ENCODE assay signal across 8 cellular contexts in genomic region chr15:98518823-98519561, GRCh38.
DNase-seq lines count a peak whose midpoint lies in the region; ATAC-seq and TF ChIP-seq lines count a peak whose summit lies in the region.

No MANE protein-coding gene starts in this region.

- H3K9ac ChIP-seq in HCT116 (ENCODE audit: low read length) = no peak overlapping the region

- H3K36me3 Mint-ChIP-seq in activated naive CD8-positive, alpha-beta T cell treated with anti-CD3 and anti-CD28 coated beads, Interleukin-2, amount 10 ng/mL, durations not matched to agents 7 days and 5 days = no peaks in the 10 kb centered on the region

- no TSS peak for BruUV-seq in HCT116 (replicated peaks; lab: Mats Ljungman, UMichigan)

- H3K4me2 ChIP-seq in HCT116 (ENCODE audit: low read length) = peak overlapping the region; percentile 57

- H3K9me3 Mint-ChIP-seq in activated naive CD8-positive, alpha-beta T cell treated with anti-CD3 and anti-CD28 coated beads, Interleukin-2, amount 10 ng/mL, durations not matched to agents 7 days and 5 days = no peaks in the 10 kb centered on the region

- H3K27me3 ChIP-seq in HCT116 (ENCODE audit: insufficient read depth, low read length) (no peaks in the 10 kb centered on the region), heart right ventricle (peaks cover 0 to 11% (median 0%) of the 10 kb centered on the region in 7 donors)

- H3K36me3 ChIP-seq in HCT116 (ENCODE audit: control insufficient read depth in 1 of 2, insufficient read depth in 2 of 2, low read length in 2 of 2) (no peaks in the 10 kb centered on the region), heart right ventricle (no peaks in the 10 kb centered on the region)

- peak; percentile 74 for TF ChIP-seq RAD21 in HCT116 (IDR thresholded peaks at IDR 0.05; ENCODE audit: low read depth)

- intact Hi-C loops in HCT116 (cut with micrococcal nuclease) (loop anchor here (1.0 to 10.0 kb wide), 4 partner anchors 140 to 557 kb away; no protein-coding TSS in a partner anchor), heart right ventricle (cut with DNase I) (loop anchor here (1.0 to 10.0 kb wide), 11 partner anchors 123 to 558 kb away; partner anchors contain the start of gene IGF1R (in 5 of the 10))

- CTCF ChIA-PET in HCT116 (lab: Charles Lee) = interaction anchor here (0.7 to 2.8 kb wide), 24 partner anchors 9 to 561 kb away, joined by 3 to 25 read pairs (median 3); no protein-coding TSS in a partner anchor

- H3K9me2 ChIP-seq in HCT116 (ENCODE audit: insufficient read depth) = no peaks in the 10 kb centered on the region

- peak; percentile 67 for DNase-seq in GM10266 (ENCODE audit: extremely low spot score)
- DNase-seq in HCT116 (ENCODE audit: low read depth, low spot score) = peak; percentile 54
- peak; percentile 52 for DNase-seq in MV-4-11 (lab: John Stamatoyannopoulos, UW)
- DNase-seq in SK-N-DZ (ENCODE audit: low spot score) = peak; percentile 77
- peak; percentile 38 for DNase-seq in activated naive CD8-positive, alpha-beta T cell treated with anti-CD3 and anti-CD28 coated beads, Interleukin-2, amount 10 ng/mL, durations not matched to agents 7 days and 5 days
- peak in 1 of 2 donors; percentile 59 for DNase-seq in heart right ventricle
- peak; percentile 24 for DNase-seq in pulmonary artery endothelial cell (ENCODE audit: low read depth, low spot score)

- no peak overlapping the region for H3K27ac Mint-ChIP-seq in activated naive CD8-positive, alpha-beta T cell treated with anti-CD3 and anti-CD28 coated beads, Interleukin-2, amount 10 ng/mL, durations not matched to agents 7 days and 5 days

- TF ChIP-seq CTCF in GM10266 (IDR thresholded peaks at IDR 0.05; ENCODE audit: control insufficient read depth, insufficient read depth, low read depth, missing control alignments) = peak; percentile 50
- TF ChIP-seq CTCF in HCT116 (IDR thresholded peaks at IDR 0.05 in 2 of 3, conservative IDR thresholded peaks at IDR 0.05 in 1 of 3; ENCODE audit: borderline replicate concordance in 1 of 3, insufficient read depth in 1 of 3, low read depth in 2 of 3, low read length in 2 of 3) = peak; percentile 67 to 86 (median 69); a peak in 5 of 6 replicates
- peak; percentile 76 to 89 (median 79) for TF ChIP-seq CTCF in heart right ventricle (IDR thresholded peaks at IDR 0.05)

- POLR2A ChIA-PET in HCT116 (lab: Charles Lee) = no interaction called here
- POLR2A ChIA-PET in activated naive CD8-positive, alpha-beta T cell treated with anti-CD3 and anti-CD28 coated beads, Interleukin-2, amount 10 ng/mL, durations not matched to agents 7 days and 5 days (lab: Charles Lee) = interaction anchor here (0.6 to 1.6 kb wide), 2 partner anchors 128 to 146 kb away, joined by 3 to 4 read pairs; no protein-coding TSS in a partner anchor

- peaks cover 2% of the 10 kb centered on the region for H3K27me3 Mint-ChIP-seq in activated naive CD8-positive, alpha-beta T cell treated with anti-CD3 and anti-CD28 coated beads, Interleukin-2, amount 10 ng/mL, durations not matched to agents 7 days and 5 days

- TF ChIP-seq POLR2A in HCT116 (IDR thresholded peaks at IDR 0.05; ENCODE audit: borderline replicate concordance, extremely low read depth, insufficient read depth, insufficient read length) = no peak
- TF ChIP-seq POLR2A in GM18505 (IDR thresholded peaks at IDR 0.05; ENCODE audit: borderline replicate concordance, extremely low read depth, insufficient read depth, insufficient read length) = no peak

- peak; percentile 91 for ATAC-seq in HCT116
- peak; percentile 75 for ATAC-seq in activated naive CD8-positive, alpha-beta T cell treated with anti-CD3 and anti-CD28 coated beads, Interleukin-2, amount 10 ng/mL, durations not matched to agents 7 days and 5 days (ENCODE audit: low read depth)
- ATAC-seq in heart right ventricle = peak; percentile 77 to 88 (median 82)
- ATAC-seq in GM18505 (IDR thresholded peaks at IDR 0.05; ENCODE audit: unreplicated experiment) = no peak

- H3K9me3 ChIP-seq in HCT116 (ENCODE audit: control insufficient read depth in 1 of 2, insufficient read depth in 1 of 2, low read depth in 1 of 2, low read length in 2 of 2) (no peaks in the 10 kb centered on the region), heart right ventricle (no peaks in the 10 kb centered on the region)

- no peaks in the 10 kb centered on the region for H3K79me2 ChIP-seq in HCT116 (ENCODE audit: insufficient read depth, low read length)

- RAD21 ChIA-PET in HCT116 (lab: Charles Lee; ENCODE audit: low non-redundant PET in 1 of 2, low total read pairs in 2 of 2, uncharacterized antibody in 2 of 2, unreplicated experiment in 2 of 2) = interaction anchor here (0.7 to 1.0 kb wide), 2 partner anchors 20 to 332 kb away, joined by 3 to 5 read pairs; no protein-coding TSS in a partner anchor

- 30 to 33% methylated on average over 19 of the region's 19 CpGs for WGBS in heart right ventricle, 2 donors

- no peak overlapping the region for H3K4me3 Mint-ChIP-seq in activated naive CD8-positive, alpha-beta T cell treated with anti-CD3 and anti-CD28 coated beads, Interleukin-2, amount 10 ng/mL, durations not matched to agents 7 days and 5 days

- peaks cover 6% of the 10 kb centered on the region for H3K4me1 Mint-ChIP-seq in activated naive CD8-positive, alpha-beta T cell treated with anti-CD3 and anti-CD28 coated beads, Interleukin-2, amount 10 ng/mL, durations not matched to agents 7 days and 5 days

- H2AFZ ChIP-seq in HCT116 (ENCODE audit: low read depth, low read length, poor library complexity, severe bottlenecking) = peak overlapping the region; percentile 87

- H4K20me1 ChIP-seq in HCT116 (ENCODE audit: insufficient read depth) = no peaks in the 10 kb centered on the region

- H3K4me3 ChIP-seq in HCT116 (replicated peaks in 1 of 2; ENCODE audit: low read depth in 1 of 2, low read length in 2 of 2) (no peak overlapping the region), heart right ventricle (no peak overlapping the region)

- H3K27ac ChIP-seq in HCT116 (ENCODE audit: low read depth, low read length) (no peak overlapping the region), heart right ventricle (no peak overlapping the region)

- H3K4me1 ChIP-seq in HCT116 (ENCODE audit: control insufficient read depth in 1 of 2, insufficient read depth in 2 of 2, low read length in 2 of 2) (0 out of 4 replicates have a peak, but pooled peaks cover 0 to 2% of the 10 kb centered on the region in 2 experiments), heart right ventricle (peaks cover 0 to 6% (median 0%) of the 10 kb centered on the region in 9 donors)

TF ChIP-seq in HCT116, 20 proteins besides CTCF, POLR2A, EP300 and RAD21:
- TF ChIP-seq TCF7L2 (IDR thresholded peaks at IDR 0.05; ENCODE audit: borderline replicate concordance, extremely low read depth, insufficient read depth, insufficient read length) (no peak), ZNF274 (IDR thresholded peaks at IDR 0.05; ENCODE audit: low read depth, low read length) (no peak), JUND (IDR thresholded peaks at IDR 0.05) (no peak), ZFX (IDR thresholded peaks at IDR 0.05) (no peak), POLR2AphosphoS5 (IDR thresholded peaks at IDR 0.05; ENCODE audit: low read depth, low read length) (no peak), SP1 (IDR thresholded peaks at IDR 0.05; ENCODE audit: low read depth) (no peak), EGR1 (IDR thresholded peaks at IDR 0.05; ENCODE audit: low read depth) (no peak), ELF1 (IDR thresholded peaks at IDR 0.05; ENCODE audit: borderline replicate concordance, low read depth) (no peak), CBX3 (IDR thresholded peaks at IDR 0.05; ENCODE audit: low read depth) (no peak), SIN3A (IDR thresholded peaks at IDR 0.05; ENCODE audit: low read depth) (no peak), EZH2phosphoT487 (IDR thresholded peaks at IDR 0.05; ENCODE audit: borderline replicate concordance) (no peak), YY1 (IDR thresholded peaks at IDR 0.05; ENCODE audit: extremely low read depth, insufficient replicate concordance, low read depth, low read length) (no peak)
